In the genomic region with DNA sequence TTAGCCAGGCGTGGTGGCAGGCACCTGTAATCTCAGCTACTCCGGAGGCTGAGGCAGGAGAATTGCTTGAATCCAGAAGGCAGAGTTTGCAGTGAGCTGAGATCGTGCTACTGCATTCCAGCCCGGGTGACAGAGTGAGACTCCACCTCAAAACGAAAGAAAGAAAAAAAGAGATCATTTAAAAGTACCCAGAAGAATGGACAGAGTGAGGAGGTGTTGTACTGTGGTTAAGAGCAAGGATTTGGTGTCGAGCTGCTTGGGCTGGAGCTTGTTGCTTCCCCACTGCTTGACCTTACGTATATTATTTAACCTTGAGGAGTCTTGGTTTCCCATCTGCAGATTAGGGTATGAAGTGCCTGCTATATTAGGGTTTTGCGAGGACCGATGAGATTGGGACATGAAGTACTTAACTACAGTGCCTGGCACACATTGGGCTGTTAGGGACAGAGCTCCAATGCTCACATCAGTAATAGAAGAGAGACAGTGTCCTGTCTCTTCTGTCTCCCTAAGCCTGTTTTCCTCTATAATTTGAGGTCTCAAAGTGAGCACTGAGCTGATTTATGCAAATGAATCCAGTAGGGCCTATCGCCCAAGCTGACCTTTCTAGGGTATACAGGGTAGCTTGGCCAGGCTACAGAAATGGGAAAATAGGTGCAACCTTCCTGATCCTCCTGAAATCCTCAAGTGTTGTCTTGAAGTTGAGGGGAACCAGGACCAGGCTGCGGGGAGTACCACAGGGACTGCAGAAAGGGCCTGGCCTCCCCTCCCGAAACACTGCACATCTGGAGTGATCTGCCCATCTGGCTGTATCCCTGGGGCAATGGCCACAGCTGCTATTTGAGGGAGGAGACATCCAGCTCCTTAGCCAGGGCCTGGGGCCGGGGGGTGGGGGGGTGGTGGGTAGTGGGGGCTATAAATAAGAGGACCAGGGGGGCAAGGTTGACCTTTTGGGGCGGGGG, we compare ENCODE assay signal across 1 cellular context.
TF ChIP-seq lines count a peak whose summit lies in the region.

No MANE protein-coding gene starts in this region.

TF ChIP-seq in GM12878, 131 proteins besides CTCF, POLR2A, EP300 and RAD21:
- TF ChIP-seq RUNX3 (IDR thresholded peaks at IDR 0.05; ENCODE audit: low read length) (peak; percentile 51), NBN (IDR thresholded peaks at IDR 0.05) (no peak), JUNB (IDR thresholded peaks at IDR 0.05) (peak; percentile 44; the same call in 1 of the 2 replicates), HDGF (IDR thresholded peaks at IDR 0.05) (no peak), LARP7 (IDR thresholded peaks at IDR 0.05) (no peak), POLR2AphosphoS2 (IDR thresholded peaks at IDR 0.05; ENCODE audit: low read depth, low read length) (no peak)
- TF ChIP-seq, protein P1, sequence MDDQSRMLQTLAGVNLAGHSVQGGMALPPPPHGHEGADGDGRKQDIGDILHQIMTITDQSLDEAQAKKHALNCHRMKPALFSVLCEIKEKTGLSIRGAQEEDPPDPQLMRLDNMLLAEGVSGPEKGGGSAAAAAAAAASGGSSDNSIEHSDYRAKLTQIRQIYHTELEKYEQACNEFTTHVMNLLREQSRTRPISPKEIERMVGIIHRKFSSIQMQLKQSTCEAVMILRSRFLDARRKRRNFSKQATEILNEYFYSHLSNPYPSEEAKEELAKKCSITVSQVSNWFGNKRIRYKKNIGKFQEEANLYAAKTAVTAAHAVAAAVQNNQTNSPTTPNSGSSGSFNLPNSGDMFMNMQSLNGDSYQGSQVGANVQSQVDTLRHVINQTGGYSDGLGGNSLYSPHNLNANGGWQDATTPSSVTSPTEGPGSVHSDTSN (IDR thresholded peaks at IDR 0.05; ENCODE audit: insufficient replicate concordance, low read depth, low read length): no peak
